In genomic region chr7:55690-56248, GRCh38 we compare ENCODE assay signal across 27 cellular contexts.
DNase-seq lines count a peak whose midpoint lies in the region; ATAC-seq and TF ChIP-seq lines count a peak whose summit lies in the region.
"Had no signal": no experiment of that assay in that cellular context is flagged by ENCODE, and none has a peak within 500 bp of the region (broad histone marks: within the 10 kb centered on the region; RNA-seq: fewer than 3 reads in every experiment).

No MANE protein-coding gene starts in this region.

- H3K4me1 Mint-ChIP-seq in brain = peaks cover 41% of the 10 kb centered on the region
- H3K4me1 Mint-ChIP-seq: CD4-positive, CD25-positive, alpha-beta regulatory T cell; central memory CD8-positive, alpha-beta T cell had no signal

- H3K23ac ChIP-seq in mesendoderm (ENCODE audit: low read length) = no peak overlapping the region

- TF ChIP-seq POLR2A in gastrocnemius medialis (IDR thresholded peaks at IDR 0.05) = no peak

- H3K27me3 ChIP-seq in left ventricle myocardium inferior (ENCODE audit: low read depth) (no peaks in the 10 kb centered on the region), mesendoderm (ENCODE audit: insufficient read depth, low read length, poor library complexity) (no peaks in the 10 kb centered on the region), upper lobe of right lung (no peaks in the 10 kb centered on the region), gastrocnemius medialis (no peaks in the 10 kb centered on the region)
- H3K27me3 ChIP-seq: dorsolateral prefrontal cortex, sigmoid colon, stomach, tibial nerve had no signal

- no peak overlapping the region for H3K9ac ChIP-seq in mesendoderm (ENCODE audit: low read length)
- H3K9ac ChIP-seq: GM23248 had no signal

- peak overlapping the region in 3 of 5 experiments; percentile 1 to 66 (median 48) for H3K27ac Mint-ChIP-seq in brain
- H3K27ac Mint-ChIP-seq: activated naive CD8-positive, alpha-beta T cell; CD4-positive, CD25-positive, alpha-beta regulatory T cell; nephron had no signal

- intact Hi-C loops in cardiac septum (cut with DNase I) (no loop called here), left ventricle myocardium inferior (cut with micrococcal nuclease) (no loop called here), upper lobe of right lung (cut with DNase I) (no loop called here), gastrocnemius medialis (cut with DNase I; ENCODE audit: low total_unique reads) (no loop called here)

- no peak overlapping the region for H4K8ac ChIP-seq in mesendoderm (ENCODE audit: low read depth, low read length)

- H4K5ac ChIP-seq in mesendoderm (ENCODE audit: low read length) = no peak overlapping the region

- peaks cover 4% of the 10 kb centered on the region for H3K9me3 ChIP-seq in left ventricle myocardium inferior (replicated peaks)
- H3K9me3 ChIP-seq in upper lobe of right lung = no peaks in the 10 kb centered on the region
- H3K9me3 ChIP-seq in gastrocnemius medialis = no peaks in the 10 kb centered on the region
- H3K9me3 ChIP-seq: mucosa of descending colon, prostate gland, sigmoid colon, tibial nerve had no signal

- peaks cover 0 to 5% (median 0%) of the 10 kb centered on the region in 5 experiments for H3K9me3 Mint-ChIP-seq in brain
- H3K9me3 Mint-ChIP-seq: CD4-positive, CD25-positive, alpha-beta regulatory T cell; central memory CD8-positive, alpha-beta T cell had no signal

- WGBS in mesendoderm (ENCODE audit: extremely low coverage, insufficient coverage, low lambda C conversion rate) = no CpG with 5 or more reads among the region's 9 CpGs

- H3K79me2 ChIP-seq in mesendoderm (ENCODE audit: control insufficient read depth, insufficient read depth, low read length) = no peaks in the 10 kb centered on the region

- H3K36me3 ChIP-seq in left ventricle myocardium inferior (no peaks in the 10 kb centered on the region), mesendoderm (ENCODE audit: control insufficient read depth, insufficient read depth, low read length) (no peaks in the 10 kb centered on the region), upper lobe of right lung (no peaks in the 10 kb centered on the region), gastrocnemius medialis (no peaks in the 10 kb centered on the region)
- H3K36me3 ChIP-seq: prostate gland, sigmoid colon, stomach, tibial nerve had no signal

- peak overlapping the region in 1 of 5 experiments; percentile 5 for H3K4me3 Mint-ChIP-seq in brain
- H3K4me3 Mint-ChIP-seq: activated naive CD8-positive, alpha-beta T cell; CD4-positive, CD25-positive, alpha-beta regulatory T cell; central memory CD8-positive, alpha-beta T cell; nephron had no signal

- H2BK15ac ChIP-seq in mesendoderm (replicated peaks; ENCODE audit: low read depth) = no peak overlapping the region

- no peaks in the 10 kb centered on the region for H3K79me1 ChIP-seq in mesendoderm (ENCODE audit: low read length)

- H3K4me1 ChIP-seq in left ventricle myocardium inferior (no peaks in the 10 kb centered on the region), mesendoderm (ENCODE audit: control insufficient read depth, low read depth, low read length) (no peaks in the 10 kb centered on the region), upper lobe of right lung (peaks cover 5% of the 10 kb centered on the region), gastrocnemius medialis (no peaks in the 10 kb centered on the region)
- H3K4me1 ChIP-seq: prostate gland, sigmoid colon, stomach had no signal

- H3K56ac ChIP-seq in mesendoderm (ENCODE audit: low read length) = no peak overlapping the region

- H3K27me3 Mint-ChIP-seq in brain = peaks cover 6% of the 10 kb centered on the region
- H3K27me3 Mint-ChIP-seq: activated naive CD8-positive, alpha-beta T cell; CD4-positive, CD25-positive, alpha-beta regulatory T cell had no signal

- H3K36me3 Mint-ChIP-seq in brain = no peaks in the 10 kb centered on the region
- H3K36me3 Mint-ChIP-seq: activated naive CD8-positive, alpha-beta T cell; CD4-positive, CD25-positive, alpha-beta regulatory T cell had no signal

- H3K18ac ChIP-seq in mesendoderm (ENCODE audit: low read length) = no peak overlapping the region

- in situ Hi-C loops in gastrocnemius medialis (cut with MboI; ENCODE audit: low sequenced_read_pairs in 4 of 4) = no loop called here

- H3K4ac ChIP-seq in mesendoderm (ENCODE audit: low read depth, low read length) = no peak overlapping the region

- TF ChIP-seq CTCF in left ventricle myocardium inferior (IDR thresholded peaks at IDR 0.05; ENCODE audit: borderline replicate concordance) (no peak), brain (conservative IDR thresholded peaks at IDR 0.05) (no peak), upper lobe of right lung (IDR thresholded peaks at IDR 0.05) (no peak), gastrocnemius medialis (IDR thresholded peaks at IDR 0.05 in 4 of 5, conservative IDR thresholded peaks at IDR 0.05 in 1 of 5) (no peak)

- H3K4me3 ChIP-seq in left ventricle myocardium inferior = no peak overlapping the region
- no peak overlapping the region for H3K4me3 ChIP-seq in mesendoderm (ENCODE audit: low read length)
- no peak overlapping the region for H3K4me3 ChIP-seq in upper lobe of right lung
- H3K4me3 ChIP-seq in gastrocnemius medialis = no peak overlapping the region
- H3K4me3 ChIP-seq: dorsolateral prefrontal cortex, GM23248, mucosa of descending colon, prostate gland, sigmoid colon, stomach, tibial nerve had no signal

- no peak overlapping the region for H2AK5ac ChIP-seq in mesendoderm (ENCODE audit: low read length)

- no peak overlapping the region for H2BK120ac ChIP-seq in mesendoderm (ENCODE audit: low read depth, low read length)

- no peak overlapping the region for H2BK5ac ChIP-seq in mesendoderm (ENCODE audit: low read length)

- DNase-seq in cardiac septum (ENCODE audit: low spot score) (peak; percentile 50), left ventricle myocardium inferior (no peak), mesendoderm (peak; percentile 86), upper lobe of right lung (peak; percentile 28), gastrocnemius medialis (no peak)
- DNase-seq in activated CD4-positive, alpha-beta T cell treated with anti-CD3 and anti-CD28 coated beads for 1 hour = no peak
- DNase-seq: activated CD4-positive, alpha-beta T cell treated with anti-CD3 and anti-CD28 coated beads, Interleukin-2, amount 50 U/mL, for 1 hour; CD4-positive, CD25-positive, alpha-beta regulatory T cell; GM23248; mucosa of descending colon; NCI-H1092 treated with DMSO at 0.1 percent for 48 hours; NCI-H187 treated with DMSO at 0.1 percent for 48 hours; NCI-H2227 treated with DMSO at 0.1 percent for 48 hours; NCI-H69; stimulated activated CD4-positive, alpha-beta T cell treated with anti-CD3 and anti-CD28 coated beads, Interleukin-15, amount 100 ng/mL, for 24 hours; stomach; T-helper 2 cell had no signal

- no peak overlapping the region for H3K4me2 ChIP-seq in mesendoderm (ENCODE audit: low read length)

- H3K27ac ChIP-seq in left ventricle myocardium inferior (replicated peaks) (no peak overlapping the region), mesendoderm (ENCODE audit: low read depth, low read length) (no peak overlapping the region), upper lobe of right lung (no peak overlapping the region), gastrocnemius medialis (no peak overlapping the region)
- H3K27ac ChIP-seq: 22Rv1, dorsolateral prefrontal cortex, GM23248, prostate gland, sigmoid colon, stomach, tibial nerve had no signal

- ATAC-seq in upper lobe of right lung (no peak), gastrocnemius medialis (no peak), GM19455 (IDR thresholded peaks at IDR 0.05; ENCODE audit: unreplicated experiment) (no peak)
- ATAC-seq: mucosa of descending colon had no signal

Comparison
In these comparisons a context has a peak if more than half of its experiments do, and no peak if none do; other contexts are left out.
1. DNase-seq: peak in cardiac septum (single experiment), mesendoderm (single experiment) and upper lobe of right lung (single experiment); none in left ventricle myocardium inferior (single experiment), gastrocnemius medialis (0 of 2) and activated CD4-positive, alpha-beta T cell treated with anti-CD3 and anti-CD28 coated beads for 1 hour (single experiment).